In genomic region chr2:181685150-181685688, GRCh38 we compare ENCODE assay signal across 2 cellular contexts.
TF ChIP-seq lines count a peak whose summit lies in the region.

No MANE protein-coding gene starts in this region.

TF ChIP-seq in GM12878, 131 proteins besides CTCF, POLR2A, EP300 and RAD21:
- TF ChIP-seq REST (IDR thresholded peaks at IDR 0.05; ENCODE audit: low read depth, low read length): peak; percentile 74
- no peak for TF ChIP-seq SKIL (IDR thresholded peaks at IDR 0.05; ENCODE audit: low read depth, poor library complexity, severe bottlenecking)

TF ChIP-seq in liver, 16 proteins besides CTCF, POLR2A, EP300 and RAD21 (continued from another document):
- peak; percentile 90 for TF ChIP-seq REST (IDR thresholded peaks at IDR 0.05)
